Comparison of ENCODE assay signal across 1 cellular context in the genomic region with DNA sequence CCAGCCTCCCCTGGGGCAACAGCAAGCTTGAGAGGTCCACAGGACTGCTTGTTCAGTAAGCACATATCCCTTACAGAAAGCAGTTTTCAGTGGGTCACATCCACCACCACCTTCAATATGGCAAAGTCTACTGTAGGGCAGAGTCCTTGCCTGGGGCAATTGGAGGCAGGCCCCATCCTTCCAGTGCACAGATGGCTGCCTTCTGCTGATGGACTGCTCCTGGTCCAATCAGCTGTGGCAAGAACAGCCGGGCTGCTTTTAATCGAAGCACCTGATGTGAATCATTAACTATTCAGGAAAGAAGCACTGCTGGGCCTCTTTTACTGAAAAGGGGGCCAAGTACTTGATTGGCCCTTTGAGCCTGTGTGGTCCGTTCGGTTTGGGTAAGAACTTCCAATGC.
TF ChIP-seq lines count a peak whose summit lies in the region.

No MANE protein-coding gene starts in this region.

TF ChIP-seq in HepG2, 621 proteins besides CTCF, POLR2A, EP300 and RAD21 (continued from another document):
- TF ChIP-seq TRAFD1 (CRISPR knock-in tag; IDR thresholded peaks at IDR 0.05; ENCODE audit: borderline replicate concordance) (no peak), ZNF589 (CRISPR knock-in tag; conservative IDR thresholded peaks at IDR 0.05) (no peak), ZNF383 (CRISPR knock-in tag; IDR thresholded peaks at IDR 0.05; ENCODE audit: borderline replicate concordance) (no peak), CCAR2 (optimal IDR thresholded peaks at IDR 0.05; ENCODE audit: low read depth, low read length) (no peak)
- TF ChIP-seq, protein P1, sequence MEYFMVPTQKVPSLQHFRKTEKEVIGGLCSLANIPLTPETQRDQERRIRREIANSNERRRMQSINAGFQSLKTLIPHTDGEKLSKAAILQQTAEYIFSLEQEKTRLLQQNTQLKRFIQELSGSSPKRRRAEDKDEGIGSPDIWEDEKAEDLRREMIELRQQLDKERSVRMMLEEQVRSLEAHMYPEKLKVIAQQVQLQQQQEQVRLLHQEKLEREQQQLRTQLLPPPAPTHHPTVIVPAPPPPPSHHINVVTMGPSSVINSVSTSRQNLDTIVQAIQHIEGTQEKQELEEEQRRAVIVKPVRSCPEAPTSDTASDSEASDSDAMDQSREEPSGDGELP (IDR thresholded peaks at IDR 0.05; ENCODE audit: borderline replicate concordance, low read depth): no peak
